ENCODE assay signal across 8 cellular contexts in genomic region chr14:20631023-20631820, GRCh38. TPM values are rescaled to one million over a fixed set of nuclear protein-coding genes. Genes with fewer than 3 reads are reported as not detected.
DNase-seq lines count a peak whose midpoint lies in the region; ATAC-seq and TF ChIP-seq lines count a peak whose summit lies in the region.

No MANE protein-coding gene starts in this region.

- CTCF ChIA-PET in activated CD8-positive, alpha-beta T cell treated with anti-CD3 and anti-CD28 coated beads, Interleukin-2, amount 10 ng/mL, durations not matched to agents 7 days and 5 days (lab: Charles Lee), result interaction anchor here (1.0 to 3.1 kb wide), 11 partner anchors 9 to 304 kb away, joined by 3 to 23 read pairs (median 4); partner anchors contain the start of gene RNASE4

- peak overlapping the region; percentile 47; the same call in 1 of the 2 replicates for H2AFZ ChIP-seq in GM23248

- H3K27me3 ChIP-seq in GM23248 (replicated peaks; ENCODE audit: insufficient read depth) (peaks cover 7% of the 10 kb centered on the region; the same call in 1 of the 2 replicates), upper lobe of right lung (peaks cover 44% of the 10 kb centered on the region)

- ATAC-seq in activated CD8-positive, alpha-beta T cell treated with anti-CD3 and anti-CD28 coated beads, Interleukin-2, amount 10 ng/mL, durations not matched to agents 7 days and 5 days, result no peak
- ATAC-seq in naive B cell (ENCODE audit: low read depth in 2 of 2) (peak; percentile 24 to 31), upper lobe of right lung (peak; percentile 39), GM18861 (IDR thresholded peaks at IDR 0.05; ENCODE audit: unreplicated experiment) (no peak)

- H3K27ac ChIP-seq in GM23248 (no peak overlapping the region), upper lobe of right lung (no peak overlapping the region)

- no peaks in the 10 kb centered on the region for H4K20me1 ChIP-seq in GM23248 (ENCODE audit: insufficient read depth)

- H3F3A ChIP-seq in GM23248 (ENCODE audit: insufficient read depth), result peaks cover 39% of the 10 kb centered on the region

- peak overlapping the region; percentile 85 for H3K4me2 ChIP-seq in GM23248 (ENCODE audit: unreplicated experiment)

- peaks cover 47% of the 10 kb centered on the region for H3K4me1 Mint-ChIP-seq in activated CD8-positive, alpha-beta T cell treated with anti-CD3 and anti-CD28 coated beads, Interleukin-2, amount 10 ng/mL, durations not matched to agents 7 days and 5 days (ENCODE audit: low read depth)
- peaks cover 42 to 59% (median 43%) of the 10 kb centered on the region in 3 donors for H3K4me1 Mint-ChIP-seq in naive B cell

- H3K36me3 ChIP-seq in GM23248 (ENCODE audit: low read depth) (no peaks in the 10 kb centered on the region), upper lobe of right lung (no peaks in the 10 kb centered on the region)

- H3K9me3 Mint-ChIP-seq in activated CD8-positive, alpha-beta T cell treated with anti-CD3 and anti-CD28 coated beads, Interleukin-2, amount 10 ng/mL, durations not matched to agents 7 days and 5 days (ENCODE audit: insufficient read depth), result no peaks in the 10 kb centered on the region
- peaks cover 0 to 15% (median 5%) of the 10 kb centered on the region in 7 donors for H3K9me3 Mint-ChIP-seq in naive B cell

- intact Hi-C loops in upper lobe of right lung (cut with DNase I), result no loop called here

- no peaks in the 10 kb centered on the region for H3K9me3 ChIP-seq in GM23248 (ENCODE audit: low read depth)
- no peaks in the 10 kb centered on the region for H3K9me3 ChIP-seq in upper lobe of right lung

- POLR2A ChIA-PET in activated CD8-positive, alpha-beta T cell treated with anti-CD3 and anti-CD28 coated beads, Interleukin-2, amount 10 ng/mL, durations not matched to agents 7 days and 5 days (lab: Charles Lee), result interaction anchor here (0.7 to 2.3 kb wide), 4 partner anchors 18 to 50 kb away, joined by 3 to 6 read pairs (median 3); no protein-coding TSS in a partner anchor

- DNase-seq in GM23248 (peak; percentile 61), NCI-H446 treated with DMSO at 0.1 percent for 48 hours (lab: John Stamatoyannopoulos, UW) (peak; percentile 36), erythroblast (lab: John Stamatoyannopoulos, UW) (peak; percentile 72 to 78), naive B cell (peak; percentile 42), upper lobe of right lung (no peak), COLO829 (ENCODE audit: low spot score) (no peak)
- DNase-seq in activated CD8-positive, alpha-beta T cell treated with anti-CD3 and anti-CD28 coated beads, Interleukin-2, amount 10 ng/mL, durations not matched to agents 7 days and 5 days, result peak; percentile 69

- H3K9ac ChIP-seq in GM23248, result peak overlapping the region; percentile 35; the same call in 1 of the 2 replicates

- H3K79me2 ChIP-seq in GM23248 (ENCODE audit: insufficient read depth), result no peaks in the 10 kb centered on the region

- peaks cover 9% of the 10 kb centered on the region for H3K4me1 ChIP-seq in GM23248 (ENCODE audit: insufficient read depth)
- H3K4me1 ChIP-seq in upper lobe of right lung, result peaks cover 22% of the 10 kb centered on the region

- TF ChIP-seq CTCF in upper lobe of right lung (IDR thresholded peaks at IDR 0.05), result no peak

- peaks cover 75% of the 10 kb centered on the region for H3K27me3 Mint-ChIP-seq in activated CD8-positive, alpha-beta T cell treated with anti-CD3 and anti-CD28 coated beads, Interleukin-2, amount 10 ng/mL, durations not matched to agents 7 days and 5 days (ENCODE audit: low read depth)
- H3K27me3 Mint-ChIP-seq in naive B cell, result peaks cover 0 to 82% (median 51%) of the 10 kb centered on the region in 3 donors

- WGBS in GM23248 (ENCODE audit: low coverage in 1 of 2, low lambda C conversion rate in 2 of 2, missing lambda C conversion rate in 2 of 2), 2 experiments, result 1% methylated on average over 18 of the region's 18 CpGs

- peak overlapping the region; percentile 65 for H3K4me3 ChIP-seq in GM23248
- peak overlapping the region; percentile 31 for H3K4me3 ChIP-seq in upper lobe of right lung

- in situ Hi-C loops in GM23248 (cut with MboI), result no loop called here

- no peak for TF ChIP-seq POLR2A in erythroblast (IDR thresholded peaks at IDR 0.05; ENCODE audit: low read length)

- H3K4me3 Mint-ChIP-seq in activated CD8-positive, alpha-beta T cell treated with anti-CD3 and anti-CD28 coated beads, Interleukin-2, amount 10 ng/mL, durations not matched to agents 7 days and 5 days, result peak overlapping the region; percentile 72
- peak overlapping the region; percentile 66 to 92 (median 87) for H3K4me3 Mint-ChIP-seq in naive B cell

- H3K36me3 Mint-ChIP-seq in activated CD8-positive, alpha-beta T cell treated with anti-CD3 and anti-CD28 coated beads, Interleukin-2, amount 10 ng/mL, durations not matched to agents 7 days and 5 days (ENCODE audit: low read depth), result peaks cover 3% of the 10 kb centered on the region
- H3K36me3 Mint-ChIP-seq in naive B cell, result no peaks in the 10 kb centered on the region

- H3K27ac Mint-ChIP-seq in activated CD8-positive, alpha-beta T cell treated with anti-CD3 and anti-CD28 coated beads, Interleukin-2, amount 10 ng/mL, durations not matched to agents 7 days and 5 days, result peak overlapping the region; percentile 50
- peak overlapping the region in 4 of 6 donors; percentile 49 to 95 (median 76) for H3K27ac Mint-ChIP-seq in naive B cell

- H3K9me2 ChIP-seq in GM23248 (ENCODE audit: insufficient read depth), result no peaks in the 10 kb centered on the region

RNA-seq across cellular contexts. Expression of gene OR6S1, which starts 10.3 kb away (rescaled TPM):
- total RNA-seq in GM23248 (2014; rRNA removed; shearing (Covaris generic)), result not detected in 2 replicates
- polyA plus RNA-seq in GM23248 (2016; fragmentation: Nextera tagmentation; extraction: Ambion mirVana) (not detected in 2 replicates), naive B cell (ENCODE audit: low read depth in 6 of 6) (not detected)
- not detected for total RNA-seq in activated CD8-positive, alpha-beta T cell treated with anti-CD3 and anti-CD28 coated beads, Interleukin-2, amount 10 ng/mL, durations not matched to agents 7 days and 5 days
- not detected for total RNA-seq in upper lobe of right lung

RNA-seq across cellular contexts. Expression of gene RNASE12, which starts 40.0 kb away (rescaled TPM):
- total RNA-seq in GM23248 (2014; rRNA removed; shearing (Covaris generic)), result not detected in 2 replicates
- polyA plus RNA-seq in GM23248 (2016; fragmentation: Nextera tagmentation; extraction: Ambion mirVana) (not detected in 2 replicates), naive B cell (ENCODE audit: low read depth in 6 of 6) (not detected)
- total RNA-seq in activated CD8-positive, alpha-beta T cell treated with anti-CD3 and anti-CD28 coated beads, Interleukin-2, amount 10 ng/mL, durations not matched to agents 7 days and 5 days, result not detected
- total RNA-seq in upper lobe of right lung, result not detected

RNA-seq across cellular contexts. Expression of gene RNASE11, which starts 43.4 kb away (rescaled TPM):
- total RNA-seq in GM23248 (2014; rRNA removed; shearing (Covaris generic)), result not detected in 2 replicates
- polyA plus RNA-seq in GM23248 (2016; fragmentation: Nextera tagmentation; extraction: Ambion mirVana) (not detected in 2 replicates), naive B cell (ENCODE audit: low read depth in 6 of 6) (not detected)
- total RNA-seq in activated CD8-positive, alpha-beta T cell treated with anti-CD3 and anti-CD28 coated beads, Interleukin-2, amount 10 ng/mL, durations not matched to agents 7 days and 5 days, result not detected
- not detected for total RNA-seq in upper lobe of right lung

RNA-seq across cellular contexts. Expression of gene RNASE4, which starts 53.1 kb away (rescaled TPM):
- 21.6 and 35.9 TPM in 2 replicates for total RNA-seq in GM23248 (2014; rRNA removed; shearing (Covaris generic))
- polyA plus RNA-seq in GM23248 (2016; fragmentation: Nextera tagmentation; extraction: Ambion mirVana) (24.4 and 37.9 TPM in 2 replicates), naive B cell (ENCODE audit: low read depth in 6 of 6) (under 1 TPM in 5 of 6 donors, not detected in 1; 0.18 to 0.61 (median 0.34) TPM)
- 1 to 10 TPM in 1 of 2 experiments, under 1 TPM in 1; 0.63 to 1.6 TPM for total RNA-seq in activated CD8-positive, alpha-beta T cell treated with anti-CD3 and anti-CD28 coated beads, Interleukin-2, amount 10 ng/mL, durations not matched to agents 7 days and 5 days
- 42.5 TPM for total RNA-seq in upper lobe of right lung

RNA-seq across cellular contexts. Expression of gene ANG, which starts 57.3 kb away (rescaled TPM):
- total RNA-seq in GM23248 (2014; rRNA removed; shearing (Covaris generic)), result 3.6 and 3.8 TPM in 2 replicates
- polyA plus RNA-seq in GM23248 (2016; fragmentation: Nextera tagmentation; extraction: Ambion mirVana) (11.9 and 12.2 TPM in 2 replicates), naive B cell (ENCODE audit: low read depth in 6 of 6) (under 1 TPM in 3 of 6 donors, not detected in 3; 0.53 to 0.63 (median 0.57) TPM)
- total RNA-seq in activated CD8-positive, alpha-beta T cell treated with anti-CD3 and anti-CD28 coated beads, Interleukin-2, amount 10 ng/mL, durations not matched to agents 7 days and 5 days, result 1 to 10 TPM; 1.1 to 1.4 TPM
- total RNA-seq in upper lobe of right lung, result 28.1 TPM

Comparison
In these comparisons a context has a peak if more than half of its experiments do, and no peak if none do; other contexts are left out.
1. DNase-seq: peak in GM23248 (single experiment), NCI-H446 treated with DMSO at 0.1 percent for 48 hours (single experiment), activated CD8-positive, alpha-beta T cell treated with anti-CD3 and anti-CD28 coated beads, Interleukin-2, amount 10 ng/mL, durations not matched to agents 7 days and 5 days (single experiment), erythroblast (2 of 2) and naive B cell (single experiment); none in upper lobe of right lung (single experiment) and COLO829 (single experiment).
2. ATAC-seq: peak in naive B cell (2 of 2) and upper lobe of right lung (single experiment); none in activated CD8-positive, alpha-beta T cell treated with anti-CD3 and anti-CD28 coated beads, Interleukin-2, amount 10 ng/mL, durations not matched to agents 7 days and 5 days (single experiment) and GM18861 (single experiment).